In genomic region chr17:57703273-57703672, GRCh38 we compare ENCODE assay signal across 29 cellular contexts. TPM values are rescaled to one million over a fixed set of nuclear protein-coding genes. Genes with fewer than 3 reads are reported as not detected.
"Had no signal": no experiment of that assay in that cellular context is flagged by ENCODE, and none has a peak within 500 bp of the region (broad histone marks: within the 10 kb centered on the region; RNA-seq: fewer than 3 reads in every experiment).

No MANE protein-coding gene starts in this region.

- H3K4me3 ChIP-seq: stomach, suprapubic skin, testis, thoracic aorta, thyroid gland, tibial artery, tibial nerve, transverse colon, upper lobe of left lung, upper lobe of right lung, uterus had no signal

- ATAC-seq: stimulated activated effector memory CD8-positive, alpha-beta T cell treated with anti-CD3 and anti-CD28 coated beads, Interleukin-12 subunit alpha, Interleukin-12 subunit beta, amount 100 ng/mL, for 72 hours; stimulated activated memory B cell treated with anti-CD40 and anti-IgM and Interleukin-4, amounts not matched to agents 10 μg/mL and 1 μg/mL and 100 μg/mL, for 72 hours; stimulated activated naive B cell treated with anti-CD40 and anti-IgM and Interleukin-4, amounts not matched to agents 10 μg/mL and 1 μg/mL and 100 μg/mL, for 72 hours; stimulated activated naive CD8-positive, alpha-beta T cell treated with anti-CD3 and anti-CD28 coated beads, Interleukin-15, amount 100 ng/mL, for 72 hours; stimulated activated naive CD8-positive, alpha-beta T cell treated with anti-CD3 and anti-CD28 coated beads, Interleukin-15, Interleukin-2, amounts not matched to agents 100 U/mL and 50 U/mL, for 24 hours; upper lobe of right lung had no signal

- H3K27ac ChIP-seq: stomach, suprapubic skin, testis, thoracic aorta, thyroid gland, tibial artery, tibial nerve, transverse colon, upper lobe of left lung, upper lobe of right lung, uterus had no signal

- H3K9me3 ChIP-seq: stomach, suprapubic skin, testis, thoracic aorta, thyroid gland, tibial artery, tibial nerve, transverse colon, upper lobe of left lung, upper lobe of right lung, uterus had no signal

- H3K27me3 ChIP-seq: stomach, testis, thyroid gland, transverse colon, upper lobe of left lung, upper lobe of right lung, uterus had no signal

- H3K4me1 ChIP-seq: thyroid gland, tibial artery, tibial nerve, upper lobe of left lung, uterus had no signal

- H3K36me3 ChIP-seq: stomach, suprapubic skin, thoracic aorta, thyroid gland, tibial artery, tibial nerve, transverse colon, upper lobe of left lung, upper lobe of right lung, uterus had no signal

- DNase-seq: stimulated activated CD4-positive, alpha-beta T cell treated with anti-CD3 and anti-CD28 coated beads, Interleukin-2, amount 100 ng/mL, for 48 hours; stimulated activated CD4-positive, alpha-beta T cell treated with anti-CD3 and anti-CD28 coated beads, Interleukin-4, amount 100 ng/mL, for 1 hour; stimulated activated CD4-positive, alpha-beta T cell treated with anti-CD3 and anti-CD28 coated beads, Interleukin-4, amount 100 ng/mL, for 24 hours; stimulated activated CD4-positive, alpha-beta T cell treated with anti-CD3 and anti-CD28 coated beads, Interleukin-4, amount 100 ng/mL, for 4 hours; stimulated activated CD8-positive, alpha-beta memory T cell treated with anti-CD3 and anti-CD28 coated beads, Interleukin-4, amount 100 ng/mL, for 48 hours; stimulated activated naive B cell treated with anti-CD40 and anti-IgM and Interleukin-4, amounts not matched to agents 10 μg/mL and 1 μg/mL and 100 μg/mL, for 72 hours; stimulated activated naive CD4-positive, alpha-beta T cell; stimulated activated naive CD4-positive, alpha-beta T cell treated with Interleukin-2 at 50 U/mL for 16 hours; stimulated activated naive CD8-positive, alpha-beta T cell treated with anti-CD3 and anti-CD28 coated beads, Interleukin-15, amount 100 ng/mL, for 72 hours; stimulated activated naive CD8-positive, alpha-beta T cell treated with anti-CD3 and anti-CD28 coated beads, Interleukin-15, Interleukin-2, amounts not matched to agents 100 U/mL and 50 U/mL, for 24 hours; stomach; substantia nigra; testis; thyroid gland; tibial artery; transverse colon; trophoblast cell; upper lobe of left lung; upper lobe of right lung; uterus had no signal

RNA-seq across cellular contexts. Expression of gene CCDC182, which starts 41.8 kb away (rescaled TPM):
- total RNA-seq: stomach, subcutaneous adipose tissue, suprapubic skin, temporal lobe, thoracic aorta, thyroid gland, tibial nerve, transverse colon, upper lobe of left lung, upper lobe of right lung, ureter, urinary bladder, uterus had no signal
- polyA plus RNA-seq: stomach, urinary bladder had no signal
